In the genomic region with DNA sequence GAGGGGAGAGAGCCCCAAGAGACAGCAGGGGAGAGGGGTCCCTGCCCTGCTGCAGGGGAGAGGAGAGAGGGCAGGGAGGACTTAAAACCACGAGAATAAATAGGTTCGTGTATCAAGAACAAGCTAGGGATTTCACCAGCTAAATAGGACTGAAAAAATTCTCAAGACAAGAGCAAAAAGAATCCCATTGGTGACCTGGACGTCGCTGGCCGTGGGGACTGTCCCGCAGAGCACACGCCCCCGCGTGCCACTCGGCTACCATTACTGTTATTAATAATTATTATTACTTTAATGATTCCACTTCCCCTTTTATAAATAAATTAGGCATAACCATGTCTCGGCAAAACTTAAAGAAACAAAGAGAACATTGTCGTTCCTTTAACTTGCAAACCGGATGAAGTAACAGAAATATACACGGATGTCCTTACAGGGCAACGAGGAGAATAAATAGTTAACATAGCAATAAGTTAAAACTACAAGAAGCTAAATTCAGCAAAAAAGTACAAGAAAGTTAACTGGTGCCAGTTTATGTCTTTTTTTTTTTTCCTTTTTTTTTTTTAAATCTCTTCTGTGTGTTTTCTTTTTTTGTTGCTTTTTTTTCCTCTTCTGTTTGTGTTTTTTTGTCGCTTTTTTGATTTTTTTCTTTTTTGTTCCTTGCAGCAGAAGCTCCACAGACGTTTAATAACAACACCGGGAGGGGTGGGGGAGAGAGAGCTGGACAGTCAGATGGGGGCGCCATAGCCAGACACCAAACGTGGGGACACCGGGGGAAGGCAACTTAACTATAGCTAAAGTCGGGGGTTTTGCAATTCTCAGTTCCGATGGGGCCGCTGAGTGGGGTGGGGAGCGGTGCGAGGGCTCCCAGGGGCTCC, we compare ENCODE assay signal across 14 cellular contexts. TPM values are rescaled to one million over a fixed set of nuclear protein-coding genes. Genes with fewer than 3 reads are reported as not detected.
DNase-seq lines count a peak whose midpoint lies in the region; ATAC-seq and TF ChIP-seq lines count a peak whose summit lies in the region.
"Had no signal": no experiment of that assay in that cellular context is flagged by ENCODE, and none has a peak within 500 bp of the region (broad histone marks: within the 10 kb centered on the region; RNA-seq: fewer than 3 reads in every experiment).

No MANE protein-coding gene starts in this region.

- H3K36me3 ChIP-seq in Panc1 (ENCODE audit: control insufficient read depth, insufficient read depth, low read length): no peaks in the 10 kb centered on the region; the same call in 1 of the 2 replicates
- peaks cover 5 to 39% (median 29%) of the 10 kb centered on the region in 4 donors for H3K36me3 ChIP-seq in sigmoid colon

- TF ChIP-seq CTCF in Panc1 (IDR thresholded peaks at IDR 0.05): peak; percentile 55
- peak; percentile 13 for TF ChIP-seq CTCF in fibroblast of pulmonary artery (IDR thresholded peaks at IDR 0.05; ENCODE audit: low read length, missing control alignments)
- no peak for TF ChIP-seq CTCF in sigmoid colon (IDR thresholded peaks at IDR 0.05)

- H3K36me3 Mint-ChIP-seq in activated naive CD4-positive, alpha-beta T cell treated with anti-CD3 and anti-CD28 coated beads for 36 hours (ENCODE audit: low read depth): peaks cover 7% of the 10 kb centered on the region
- no peaks in the 10 kb centered on the region for H3K36me3 Mint-ChIP-seq in activated naive CD4-positive, alpha-beta T cell treated with anti-CD3 and anti-CD28 coated beads, Interleukin-2, amount 50 U/mL, for 72 hours
- H3K36me3 Mint-ChIP-seq in activated CD8-positive, alpha-beta memory T cell treated with anti-CD3 and anti-CD28 coated beads, Interleukin-2, amount 10 ng/mL, durations not matched to agents 7 days and 5 days: peaks cover 5% of the 10 kb centered on the region

- H3K9me3 ChIP-seq in Panc1 (ENCODE audit: control insufficient read depth, insufficient read depth, low read depth, low read length) (no peaks in the 10 kb centered on the region), sigmoid colon (no peaks in the 10 kb centered on the region)

- DNase-seq in activated naive CD4-positive, alpha-beta T cell treated with anti-CD3 and anti-CD28 coated beads for 36 hours: peak; percentile 31
- no peak for DNase-seq in activated naive CD4-positive, alpha-beta T cell treated with anti-CD3 and anti-CD28 coated beads, Interleukin-2, amount 50 U/mL, for 72 hours (ENCODE audit: low spot score in 2 of 2)
- DNase-seq in Panc1 (ENCODE audit: low read depth, low spot score): no peak
- DNase-seq in fibroblast of pulmonary artery (ENCODE audit: low read depth): no peak
- DNase-seq in sigmoid colon: no peak
- no peak for DNase-seq in NCI-H2029 (lab: John Stamatoyannopoulos, UW)
- DNase-seq in HT-29 (ENCODE audit: low spot score): no peak
- DNase-seq in activated CD8-positive, alpha-beta memory T cell treated with anti-CD3 and anti-CD28 coated beads, Interleukin-2, amount 10 ng/mL, durations not matched to agents 7 days and 5 days: no peak
- DNase-seq: trophoblast cell had no signal

- H3K4me3 ChIP-seq in Panc1 (ENCODE audit: low read depth in 2 of 2, low read length in 2 of 2) (no peak overlapping the region), fibroblast of pulmonary artery (replicated peaks; ENCODE audit: low read depth, low read length) (no peak overlapping the region), sigmoid colon (no peak overlapping the region)

- H3K4me3 Mint-ChIP-seq in activated naive CD4-positive, alpha-beta T cell treated with anti-CD3 and anti-CD28 coated beads for 36 hours: no peak overlapping the region
- no peak overlapping the region for H3K4me3 Mint-ChIP-seq in activated CD8-positive, alpha-beta memory T cell treated with anti-CD3 and anti-CD28 coated beads, Interleukin-2, amount 10 ng/mL, durations not matched to agents 7 days and 5 days

- H3K27me3 ChIP-seq in Panc1 (ENCODE audit: control insufficient read depth, insufficient read depth, low read length) (no peaks in the 10 kb centered on the region), sigmoid colon (peaks cover 0 to 13% (median 0%) of the 10 kb centered on the region in 3 donors)

- CTCF ChIA-PET in activated naive CD4-positive, alpha-beta T cell treated with anti-CD3 and anti-CD28 coated beads for 36 hours (lab: Charles Lee): interaction anchor here (0.6 to 1.3 kb wide), 6 partner anchors 21 to 296 kb away, joined by 3 to 4 read pairs (median 3); no protein-coding TSS in a partner anchor
- CTCF ChIA-PET in Panc1 (lab: Charles Lee): interaction anchor here (1.0 kb wide), 1 partner anchor 17 kb away, joined by 3 read pairs; a partner anchor contains a TSS
- CTCF ChIA-PET in activated CD8-positive, alpha-beta memory T cell treated with anti-CD3 and anti-CD28 coated beads, Interleukin-2, amount 10 ng/mL, durations not matched to agents 7 days and 5 days (lab: Charles Lee): interaction anchor here (0.7 to 2.0 kb wide), 4 partner anchors 9 to 69 kb away, joined by 3 to 8 read pairs (median 4); no protein-coding TSS in a partner anchor

- no peaks in the 10 kb centered on the region for H3K9me3 Mint-ChIP-seq in activated naive CD4-positive, alpha-beta T cell treated with anti-CD3 and anti-CD28 coated beads for 36 hours
- no peaks in the 10 kb centered on the region for H3K9me3 Mint-ChIP-seq in activated naive CD4-positive, alpha-beta T cell treated with anti-CD3 and anti-CD28 coated beads, Interleukin-2, amount 50 U/mL, for 72 hours
- H3K9me3 Mint-ChIP-seq in activated CD8-positive, alpha-beta memory T cell treated with anti-CD3 and anti-CD28 coated beads, Interleukin-2, amount 10 ng/mL, durations not matched to agents 7 days and 5 days (ENCODE audit: low read depth): no peaks in the 10 kb centered on the region
- H3K9me3 Mint-ChIP-seq: activated T-helper 2 cell treated with anti-CD3 and anti-CD28 coated beads, Interferon-gamma antibody, Interleukin-2, Interleukin-4, amounts not matched to agents 10 μg/mL and 5 μg/mL and 100 μg/mL, durations not matched to agents 14 hours and 24 hours and 36 hours had no signal

- 45 to 58% methylated on average over 26 of the region's 26 CpGs for WGBS in sigmoid colon, 2 donors

- ATAC-seq in activated naive CD4-positive, alpha-beta T cell treated with anti-CD3 and anti-CD28 coated beads, Interleukin-2, amount 50 U/mL, for 72 hours: no peak
- no peak for ATAC-seq in Panc1
- ATAC-seq in activated CD8-positive, alpha-beta memory T cell treated with anti-CD3 and anti-CD28 coated beads, Interleukin-2, amount 10 ng/mL, durations not matched to agents 7 days and 5 days: no peak

- POLR2A ChIA-PET in Panc1 (lab: Charles Lee): no interaction called here

- no peak for TF ChIP-seq EP300 in sigmoid colon (IDR thresholded peaks at IDR 0.05)

- TF ChIP-seq POLR2A in sigmoid colon (IDR thresholded peaks at IDR 0.05): no peak

- in situ Hi-C loops in Panc1 (cut with HindIII; ENCODE audit: low pct_unique_long_range_greater_than_20kb, low sequenced_read_pairs): no loop called here

- H3K27me3 Mint-ChIP-seq in activated naive CD4-positive, alpha-beta T cell treated with anti-CD3 and anti-CD28 coated beads for 36 hours (ENCODE audit: low read depth): no peaks in the 10 kb centered on the region
- no peaks in the 10 kb centered on the region for H3K27me3 Mint-ChIP-seq in activated CD8-positive, alpha-beta memory T cell treated with anti-CD3 and anti-CD28 coated beads, Interleukin-2, amount 10 ng/mL, durations not matched to agents 7 days and 5 days

- no peak overlapping the region for H3K27ac ChIP-seq in Panc1 (ENCODE audit: low read length)
- H3K27ac ChIP-seq in sigmoid colon: no peak overlapping the region
- H3K27ac ChIP-seq: VCaP had no signal

- H3K27ac Mint-ChIP-seq in activated naive CD4-positive, alpha-beta T cell treated with anti-CD3 and anti-CD28 coated beads for 36 hours: no peak overlapping the region
- H3K27ac Mint-ChIP-seq in activated naive CD4-positive, alpha-beta T cell treated with anti-CD3 and anti-CD28 coated beads, Interleukin-2, amount 50 U/mL, for 72 hours: no peak overlapping the region
- H3K27ac Mint-ChIP-seq in activated CD8-positive, alpha-beta memory T cell treated with anti-CD3 and anti-CD28 coated beads, Interleukin-2, amount 10 ng/mL, durations not matched to agents 7 days and 5 days: no peak overlapping the region
- H3K27ac Mint-ChIP-seq: activated T-helper 2 cell treated with anti-CD3 and anti-CD28 coated beads, Interferon-gamma antibody, Interleukin-2, Interleukin-4, amounts not matched to agents 10 μg/mL and 5 μg/mL and 100 μg/mL, durations not matched to agents 14 hours and 24 hours and 36 hours had no signal

- intact Hi-C loops in activated naive CD4-positive, alpha-beta T cell treated with anti-CD3 and anti-CD28 coated beads for 36 hours (cut with micrococcal nuclease): no loop called here
- intact Hi-C loops in Panc1 (cut with micrococcal nuclease; ENCODE audit: unreplicated experiment) (no loop called here), sigmoid colon (cut with DNase I) (no loop called here)

- BruUV-seq in Panc1 (replicated peaks; lab: Mats Ljungman, UMichigan): no TSS peak

- no peaks in the 10 kb centered on the region for H3K4me1 Mint-ChIP-seq in activated naive CD4-positive, alpha-beta T cell treated with anti-CD3 and anti-CD28 coated beads for 36 hours (ENCODE audit: low read depth)
- H3K4me1 Mint-ChIP-seq in activated CD8-positive, alpha-beta memory T cell treated with anti-CD3 and anti-CD28 coated beads, Interleukin-2, amount 10 ng/mL, durations not matched to agents 7 days and 5 days: no peaks in the 10 kb centered on the region

- no peaks in the 10 kb centered on the region for H3K4me1 ChIP-seq in Panc1 (ENCODE audit: control insufficient read depth, insufficient read depth, low read length)
- H3K4me1 ChIP-seq in sigmoid colon: no peaks in the 10 kb centered on the region

RNA-seq across cellular contexts. Expression of a gene that starts 16.7 kb away (rescaled TPM):
- total RNA-seq in activated naive CD4-positive, alpha-beta T cell treated with anti-CD3 and anti-CD28 coated beads for 36 hours: 100 to 1,000 TPM; 234 to 237 TPM
- 100 to 1,000 TPM; 272 to 285 TPM for total RNA-seq in activated naive CD4-positive, alpha-beta T cell treated with anti-CD3 and anti-CD28 coated beads, Interleukin-2, amount 50 U/mL, for 72 hours
- total RNA-seq in Panc1 (2021; ENCODE audit: unreplicated experiment) (399 TPM), sigmoid colon (10 to 100 TPM; 57.6 to 98.0 (median 83.9) TPM)
- 413 TPM for polyA plus RNA-seq in Panc1 (2012; ENCODE audit: insufficient read length)
- polyA plus RNA-seq in sigmoid colon: 100 to 1,000 TPM in 1 of 3 donors, 10 to 100 TPM in 2; 65.0 to 187 (median 96.7) TPM
- 145 and 159 TPM in 2 replicates for total RNA-seq in HT-29 (2014; rRNA removed; shearing (Covaris generic))
- 100 to 1,000 TPM; 278 to 306 TPM for total RNA-seq in activated CD8-positive, alpha-beta memory T cell treated with anti-CD3 and anti-CD28 coated beads, Interleukin-2, amount 10 ng/mL, durations not matched to agents 7 days and 5 days

RNA-seq across cellular contexts. Expression of a gene that starts 17.3 kb away (rescaled TPM):
- under 1 TPM; 0.15 to 0.19 TPM for total RNA-seq in activated naive CD4-positive, alpha-beta T cell treated with anti-CD3 and anti-CD28 coated beads for 36 hours
- under 1 TPM; 0.30 to 0.95 TPM for total RNA-seq in activated naive CD4-positive, alpha-beta T cell treated with anti-CD3 and anti-CD28 coated beads, Interleukin-2, amount 50 U/mL, for 72 hours
- total RNA-seq in Panc1 (2021; ENCODE audit: unreplicated experiment): 1.9 TPM
- polyA plus RNA-seq in Panc1 (2012; ENCODE audit: insufficient read length): 2.9 TPM
- not detected for total RNA-seq in sigmoid colon
- polyA plus RNA-seq in sigmoid colon: 1 to 10 TPM in 1 of 3 donors, under 1 TPM in 1, not detected in 1; 0.29 to 1.4 TPM
- not detected in 2 replicates for total RNA-seq in HT-29 (2014; rRNA removed; shearing (Covaris generic))
- under 1 TPM; 0.15 to 0.54 TPM for total RNA-seq in activated CD8-positive, alpha-beta memory T cell treated with anti-CD3 and anti-CD28 coated beads, Interleukin-2, amount 10 ng/mL, durations not matched to agents 7 days and 5 days

RNA-seq across cellular contexts. Expression of a gene that starts 28.7 kb away (rescaled TPM):
- not detected for total RNA-seq in activated naive CD4-positive, alpha-beta T cell treated with anti-CD3 and anti-CD28 coated beads for 36 hours
- total RNA-seq in activated naive CD4-positive, alpha-beta T cell treated with anti-CD3 and anti-CD28 coated beads, Interleukin-2, amount 50 U/mL, for 72 hours: not detected
- total RNA-seq in Panc1 (2021; ENCODE audit: unreplicated experiment) (not detected), sigmoid colon (1 to 10 TPM in 3 of 4 donors, under 1 TPM in 1; 0.16 to 3.0 (median 1.1) TPM)
- polyA plus RNA-seq in Panc1 (2012; ENCODE audit: insufficient read length): not detected
- polyA plus RNA-seq in sigmoid colon: under 1 TPM in 2 of 3 donors, not detected in 1; under 0.01 to 0.63 TPM
- not detected in 2 replicates for total RNA-seq in HT-29 (2014; rRNA removed; shearing (Covaris generic))
- total RNA-seq in activated CD8-positive, alpha-beta memory T cell treated with anti-CD3 and anti-CD28 coated beads, Interleukin-2, amount 10 ng/mL, durations not matched to agents 7 days and 5 days: not detected
- total RNA-seq: glomerular endothelial cell, lower leg skin, pulmonary artery endothelial cell had no signal

RNA-seq across cellular contexts. Expression of a gene that starts 33.1 kb away (rescaled TPM):
- not detected for total RNA-seq in activated naive CD4-positive, alpha-beta T cell treated with anti-CD3 and anti-CD28 coated beads for 36 hours
- total RNA-seq in activated naive CD4-positive, alpha-beta T cell treated with anti-CD3 and anti-CD28 coated beads, Interleukin-2, amount 50 U/mL, for 72 hours: not detected
- total RNA-seq in Panc1 (2021; ENCODE audit: unreplicated experiment) (22.6 TPM), sigmoid colon (10 to 100 TPM in 1 of 4 donors, 1 to 10 TPM in 3; 1.1 to 15.5 (median 1.9) TPM)
- polyA plus RNA-seq in Panc1 (2012; ENCODE audit: insufficient read length): 25.9 TPM
- 1 to 10 TPM; 1.8 to 8.5 (median 4.2) TPM for polyA plus RNA-seq in sigmoid colon
- total RNA-seq in HT-29 (2014; rRNA removed; shearing (Covaris generic)): 69.4 and 71.5 TPM in 2 replicates
- total RNA-seq in activated CD8-positive, alpha-beta memory T cell treated with anti-CD3 and anti-CD28 coated beads, Interleukin-2, amount 10 ng/mL, durations not matched to agents 7 days and 5 days: not detected
- total RNA-seq: activated T-helper 2 cell treated with anti-CD3 and anti-CD28 coated beads, Interferon-gamma antibody, Interleukin-2, Interleukin-4, amounts not matched to agents 10 μg/mL and 5 μg/mL and 100 μg/mL, durations not matched to agents 14 hours and 24 hours and 36 hours; glomerular endothelial cell had no signal

RNA-seq across cellular contexts. Expression of a gene that starts 53.5 kb away (rescaled TPM):
- 1 to 10 TPM; 6.8 to 7.3 TPM for total RNA-seq in activated naive CD4-positive, alpha-beta T cell treated with anti-CD3 and anti-CD28 coated beads for 36 hours
- total RNA-seq in activated naive CD4-positive, alpha-beta T cell treated with anti-CD3 and anti-CD28 coated beads, Interleukin-2, amount 50 U/mL, for 72 hours: 10 to 100 TPM; 10.3 to 20.3 TPM
- total RNA-seq in Panc1 (2021; ENCODE audit: unreplicated experiment) (10.4 TPM), sigmoid colon (1 to 10 TPM; 3.2 to 8.6 (median 7.7) TPM)
- polyA plus RNA-seq in Panc1 (2012; ENCODE audit: insufficient read length): 15.8 TPM
- polyA plus RNA-seq in sigmoid colon: 1 to 10 TPM; 3.9 to 8.8 (median 6.6) TPM
- 7.5 and 9.8 TPM in 2 replicates for total RNA-seq in HT-29 (2014; rRNA removed; shearing (Covaris generic))
- total RNA-seq in activated CD8-positive, alpha-beta memory T cell treated with anti-CD3 and anti-CD28 coated beads, Interleukin-2, amount 10 ng/mL, durations not matched to agents 7 days and 5 days: 10 to 100 TPM; 16.1 to 16.7 TPM

Comparison
In these comparisons a context has a peak if more than half of its experiments do, and no peak if none do; other contexts are left out.
1. CTCF ChIP-seq: peak in Panc1 (single experiment) and fibroblast of pulmonary artery (single experiment); none in sigmoid colon (0 of 4).